25 cellular contexts compared by ENCODE assay signal in genomic region chr7:47803846-47804245, GRCh38.
DNase-seq lines count a peak whose midpoint lies in the region; TF ChIP-seq lines count a peak whose summit lies in the region.
"Had no signal": no experiment of that assay in that cellular context is flagged by ENCODE, and none has a peak within 500 bp of the region (broad histone marks: within the 10 kb centered on the region; RNA-seq: fewer than 3 reads in every experiment).

No MANE protein-coding gene starts in this region.

- CTCF ChIA-PET in HEK293 (lab: Yijun Ruan, JAX) = interaction anchor here (0.6 kb wide), 1 partner anchor 216 kb away, joined by 3 read pairs; no protein-coding TSS in a partner anchor

- peak; percentile 36 for DNase-seq in COR-L47 (lab: John Stamatoyannopoulos, UW)
- peak; percentile 74 for DNase-seq in NCI-H2081 treated with DMSO at 0.1 percent for 48 hours (lab: John Stamatoyannopoulos, UW)
- DNase-seq in SHP77 treated with DMSO at 0.1 percent for 48 hours (lab: John Stamatoyannopoulos, UW) = peak; percentile 89
- DNase-seq in NCI-H2107 (lab: John Stamatoyannopoulos, UW) = no peak
- DNase-seq in hypothalamus (lab: John Stamatoyannopoulos, UW) = no peak
- no peak for DNase-seq in dermis blood vessel endothelial cell
- DNase-seq: activated CD4-positive, alpha-beta T cell treated with anti-CD3 and anti-CD28 coated beads for 4 hours; amygdala; BE2C; DMS53; gastrocnemius medialis; GM23248; naive thymus-derived CD8-positive, alpha-beta T cell; NCI-H526 treated with DMSO at 0.1 percent for 48 hours; nucleus accumbens; right lobe of liver; RPMI8226; stimulated activated CD8-positive, alpha-beta memory T cell treated with anti-CD3 and anti-CD28 coated beads, Interleukin-4, amount 100 ng/mL, for 48 hours; T-cell; testis; uterus; WERI-Rb-1 had no signal

- POLR2A ChIA-PET in HEK293 (lab: Yijun Ruan, JAX) = no interaction called here

- H3K4me3 ChIP-seq in HEK293 (ENCODE audit: low read depth, low read length) = no peak overlapping the region
- H3K4me3 ChIP-seq: gastrocnemius medialis, GM23248, lung, prostate gland, right lobe of liver, testis, uterus had no signal

- H3K27ac ChIP-seq in HEK293 (ENCODE audit: extremely low read depth, low read depth, low read length) = no peak overlapping the region
- H3K27ac ChIP-seq: gastrocnemius medialis, GM23248, prostate gland, right lobe of liver, testis, uterus, WERI-Rb-1 had no signal

- TF ChIP-seq CTCF in HEK293 (tag by site-specific recombination; IDR thresholded peaks at IDR 0.05) = no peak

- H3K4me1 ChIP-seq in HEK293 (ENCODE audit: control insufficient read depth, insufficient read depth, low read length) = no peaks in the 10 kb centered on the region
- H3K4me1 ChIP-seq: gastrocnemius medialis, uterus had no signal

- no peaks in the 10 kb centered on the region for H3K36me3 ChIP-seq in HEK293 (ENCODE audit: control insufficient read depth in 2 of 2, insufficient read depth in 1 of 2, low read length in 2 of 2)
- H3K36me3 ChIP-seq: BE2C, gastrocnemius medialis, prostate gland, right lobe of liver, uterus, WERI-Rb-1 had no signal

- no peaks in the 10 kb centered on the region for H3K9me3 ChIP-seq in HEK293 (ENCODE audit: control insufficient read depth, insufficient read depth, low read depth, low read length)
- H3K9me3 ChIP-seq: BE2C, gastrocnemius medialis, prostate gland, right lobe of liver, testis, uterus had no signal

TF ChIP-seq in HEK293, 187 proteins besides CTCF, POLR2A, EP300 and RAD21:
- TF ChIP-seq PRDM6 (tag by site-specific recombination; IDR thresholded peaks at IDR 0.05) (peak; percentile 26; the same call in 1 of the 2 replicates), ZSCAN18 (tag by site-specific recombination; IDR thresholded peaks at IDR 0.05) (no peak), ZBTB44 (tag by site-specific recombination; IDR thresholded peaks at IDR 0.05) (no peak)
TF ChIP-seq in HEK293: peak in this region for 1.

Comparison
In these comparisons a context has a peak if more than half of its experiments do, and no peak if none do; other contexts are left out.
1. DNase-seq: peak in COR-L47 (single experiment), NCI-H2081 treated with DMSO at 0.1 percent for 48 hours (single experiment) and SHP77 treated with DMSO at 0.1 percent for 48 hours (single experiment); none in NCI-H2107 (single experiment), hypothalamus (0 of 51) and dermis blood vessel endothelial cell (single experiment).